Comparison of ENCODE assay signal across 8 cellular contexts in genomic region chr11:3840289-3840869, GRCh38. TPM values are rescaled to one million over a fixed set of nuclear protein-coding genes. Genes with fewer than 3 reads are reported as not detected.
DNase-seq lines count a peak whose midpoint lies in the region; ATAC-seq and TF ChIP-seq lines count a peak whose summit lies in the region.

No MANE protein-coding gene starts in this region.

- peak overlapping the region; percentile 98 for H3K4me3 Mint-ChIP-seq in activated T-helper 2 cell treated with anti-CD3 and anti-CD28 coated beads, Interferon-gamma antibody, Interleukin-2, Interleukin-4, amounts not matched to agents 10 μg/mL and 5 μg/mL and 100 μg/mL, durations not matched to agents 14 hours and 24 hours and 36 hours (ENCODE audit: low read depth)
- peak overlapping the region; percentile 79 for H3K4me3 Mint-ChIP-seq in glutamatergic neuron (ENCODE audit: unreplicated experiment)

- POLR2A ChIA-PET in IMR-90 (lab: Charles Lee; ENCODE audit: unreplicated experiment), result interaction anchor here (0.6 kb wide), 3 partner anchors 58 to 233 kb away, joined by 3 to 10 read pairs (median 10); no protein-coding TSS in a partner anchor

- CTCF ChIA-PET in IMR-90 (lab: Yijun Ruan, JAX), result interaction anchor here (0.6 to 2.2 kb wide), 5 partner anchors 9 to 232 kb away, joined by 3 to 20 read pairs (median 5); partner anchors contain the start of gene STIM1

- no peak overlapping the region for H2BK20ac ChIP-seq in IMR-90 (ENCODE audit: low read depth, low read length)

- peak overlapping the region; percentile 84 for H3K23ac ChIP-seq in IMR-90 (ENCODE audit: low read depth, low read length)

- H2AK9ac ChIP-seq in IMR-90 (replicated peaks; ENCODE audit: low read depth, low read length, poor library complexity), result peak overlapping the region; percentile 82

- no peak overlapping the region for H2BK15ac ChIP-seq in IMR-90 (ENCODE audit: low read depth, low read length)

- peak overlapping the region; percentile 85 for H3K27ac Mint-ChIP-seq in activated T-helper 2 cell treated with anti-CD3 and anti-CD28 coated beads, Interferon-gamma antibody, Interleukin-2, Interleukin-4, amounts not matched to agents 10 μg/mL and 5 μg/mL and 100 μg/mL, durations not matched to agents 14 hours and 24 hours and 36 hours
- H3K27ac Mint-ChIP-seq in glutamatergic neuron (ENCODE audit: unreplicated experiment), result no peak overlapping the region

- peak overlapping the region; percentile 57; the same call in 1 of the 2 replicates for H4K91ac ChIP-seq in IMR-90 (ENCODE audit: insufficient read depth, low read depth, low read length)

- peak overlapping the region; percentile 81 for H2AFZ ChIP-seq in IMR-90 (replicated peaks; ENCODE audit: low read length, poor library complexity)

- H3K36me3 Mint-ChIP-seq in activated T-helper 2 cell treated with anti-CD3 and anti-CD28 coated beads, Interferon-gamma antibody, Interleukin-2, Interleukin-4, amounts not matched to agents 10 μg/mL and 5 μg/mL and 100 μg/mL, durations not matched to agents 14 hours and 24 hours and 36 hours (ENCODE audit: low read depth), result peaks cover 41% of the 10 kb centered on the region
- H3K36me3 Mint-ChIP-seq in glutamatergic neuron (ENCODE audit: unreplicated experiment), result peaks cover 6% of the 10 kb centered on the region

- peak overlapping the region; percentile 7 for H2BK5ac ChIP-seq in IMR-90 (ENCODE audit: low read depth, low read length, poor library complexity, severe bottlenecking)

- H3K9me3 ChIP-seq in IMR-90 (ENCODE audit: control insufficient read depth, insufficient read depth, low read length), result no peaks in the 10 kb centered on the region

- BruUV-seq in IMR-90 (replicated peaks; lab: Mats Ljungman, UMichigan), result no TSS peak

- in situ Hi-C loops in IMR-90 (cut with MboI; ENCODE audit: low sequenced_read_pairs), result no loop called here

- 0% methylated on average over 13 of the region's 43 CpGs; no CpG with 5 or more reads in 1 of the 2 experiments for WGBS in IMR-90 (ENCODE audit: extremely low coverage in 2 of 2, insufficient read length in 1 of 2), 2 experiments

- H3K79me1 ChIP-seq in IMR-90 (ENCODE audit: low read depth in 1 of 2, low read length in 2 of 2), result peaks cover 28 to 48% of the 10 kb centered on the region in 2 experiments

- peak overlapping the region; percentile 86 for H3K14ac ChIP-seq in IMR-90 (replicated peaks; ENCODE audit: low read depth, low read length)

- peak overlapping the region; percentile 73 for H3K4me2 ChIP-seq in IMR-90 (ENCODE audit: low read depth, low read length)

- TF ChIP-seq RAD21 in IMR-90 (IDR thresholded peaks at IDR 0.05; ENCODE audit: low read length), result no peak

- peak overlapping the region; percentile 74; the same call in 1 of the 2 replicates for H2AK5ac ChIP-seq in IMR-90 (ENCODE audit: low read depth, low read length)

- H4K8ac ChIP-seq in IMR-90 (ENCODE audit: low read depth in 2 of 2, low read length in 2 of 2), result peak overlapping the region in 1 of 2 experiments; percentile 56; a peak in 2 of 4 replicates

- intact Hi-C loops in IMR-90 (cut with micrococcal nuclease), result loop anchor here (5.0 kb wide), 1 partner anchor 43 kb away; the partner anchor contains the start of gene NUP98
- intact Hi-C loops in activated T-helper 2 cell treated with anti-CD3 and anti-CD28 coated beads, Interferon-gamma antibody, Interleukin-2, Interleukin-4, amounts not matched to agents 10 μg/mL and 5 μg/mL and 100 μg/mL, durations not matched to agents 14 hours and 24 hours and 36 hours (cut with micrococcal nuclease), result loop anchor here (2.0 kb wide), 1 partner anchor 44 kb away; the partner anchor contains the start of gene NUP98

- H3K9ac ChIP-seq in IMR-90 (ENCODE audit: low read depth, low read length), result peak overlapping the region; percentile 82

- H3K4me3 ChIP-seq in GM06990 (replicated peaks; ENCODE audit: low read depth, low read length) (peak overlapping the region; percentile 91), IMR-90 (ENCODE audit: insufficient read depth, low read depth, low read length) (peak overlapping the region; percentile 94), retinal pigment epithelial cell (ENCODE audit: low read length) (peak overlapping the region; percentile 74)

- peaks cover 57% of the 10 kb centered on the region for H3K4me1 Mint-ChIP-seq in activated T-helper 2 cell treated with anti-CD3 and anti-CD28 coated beads, Interferon-gamma antibody, Interleukin-2, Interleukin-4, amounts not matched to agents 10 μg/mL and 5 μg/mL and 100 μg/mL, durations not matched to agents 14 hours and 24 hours and 36 hours (ENCODE audit: low read depth)
- H3K4me1 Mint-ChIP-seq in glutamatergic neuron (ENCODE audit: low read depth, unreplicated experiment), result peaks cover 14% of the 10 kb centered on the region

- H3K4ac ChIP-seq in IMR-90 (ENCODE audit: low read depth, low read length), result peak overlapping the region; percentile 75

- peak overlapping the region; percentile 30; the same call in 1 of the 2 replicates for H3K56ac ChIP-seq in IMR-90 (ENCODE audit: extremely low read depth, insufficient read depth, low read length)

- no peak overlapping the region for H4K5ac ChIP-seq in IMR-90 (ENCODE audit: low read depth, low read length)

- dilution Hi-C loops in IMR-90 (cut with HindIII; ENCODE audit: low sequenced_read_pairs, unreplicated experiment), result no loop called here

- H3K36me3 ChIP-seq in GM06990 (ENCODE audit: control insufficient read depth, insufficient read depth, low read length) (peaks cover 3% of the 10 kb centered on the region; the same call in 1 of the 2 replicates), IMR-90 (ENCODE audit: control insufficient read depth, insufficient read depth, low read length) (0 out of 2 replicates have a peak, but pooled peaks cover 2% of the 10 kb centered on the region)

- no peak overlapping the region for H3K18ac ChIP-seq in IMR-90 (ENCODE audit: low read depth, low read length)

- H3K27ac ChIP-seq in IMR-90 (ENCODE audit: insufficient read depth, low read length), result peak overlapping the region; percentile 60

- H3K9me1 ChIP-seq in IMR-90 (ENCODE audit: insufficient read depth, low read length), result peaks cover 30% of the 10 kb centered on the region

- DNase-seq in GM06990 (ENCODE audit: extremely low read depth, insufficient read length), result peak; percentile 48
- no peak for DNase-seq in IMR-90
- no peak for DNase-seq in activated T-helper 2 cell treated with anti-CD3 and anti-CD28 coated beads, Interferon-gamma antibody, Interleukin-2, Interleukin-4, amounts not matched to agents 10 μg/mL and 5 μg/mL and 100 μg/mL, durations not matched to agents 14 hours and 24 hours and 36 hours (ENCODE audit: low spot score)
- DNase-seq in glutamatergic neuron, result peak; percentile 70
- DNase-seq in retinal pigment epithelial cell (ENCODE audit: low read depth), result no peak
- no peak for DNase-seq in middle frontal gyrus (ENCODE audit: extremely low spot score, low spot score)
- no peak for DNase-seq in SKM-1 treated with dmso at 0.1 percent for 144 hours (lab: John Stamatoyannopoulos, UW; ENCODE audit: unreplicated experiment)

- TF ChIP-seq POLR2A in IMR-90 (IDR thresholded peaks at IDR 0.05; ENCODE audit: low read depth, low read length), result no peak

- no peaks in the 10 kb centered on the region for H3K27me3 Mint-ChIP-seq in activated T-helper 2 cell treated with anti-CD3 and anti-CD28 coated beads, Interferon-gamma antibody, Interleukin-2, Interleukin-4, amounts not matched to agents 10 μg/mL and 5 μg/mL and 100 μg/mL, durations not matched to agents 14 hours and 24 hours and 36 hours (ENCODE audit: low read depth)
- peaks cover 12% of the 10 kb centered on the region for H3K27me3 Mint-ChIP-seq in glutamatergic neuron (ENCODE audit: unreplicated experiment)

- peaks cover 48% of the 10 kb centered on the region for H4K20me1 ChIP-seq in IMR-90 (ENCODE audit: insufficient read depth, low read length)

- peaks cover 19% of the 10 kb centered on the region for H3K4me1 ChIP-seq in IMR-90 (ENCODE audit: control insufficient read depth, insufficient read depth, low read length)

- no peaks in the 10 kb centered on the region for H3K9me3 Mint-ChIP-seq in activated T-helper 2 cell treated with anti-CD3 and anti-CD28 coated beads, Interferon-gamma antibody, Interleukin-2, Interleukin-4, amounts not matched to agents 10 μg/mL and 5 μg/mL and 100 μg/mL, durations not matched to agents 14 hours and 24 hours and 36 hours
- H3K9me3 Mint-ChIP-seq in glutamatergic neuron (ENCODE audit: unreplicated experiment), result peaks cover 11% of the 10 kb centered on the region

- no peak for TF ChIP-seq CTCF in GM06990 (IDR thresholded peaks at IDR 0.05; ENCODE audit: insufficient read depth, low read length, poor library complexity, severe bottlenecking)
- no peak for TF ChIP-seq CTCF in IMR-90 (conservative IDR thresholded peaks at IDR 0.05; ENCODE audit: low read depth, low read length)
- TF ChIP-seq CTCF in glutamatergic neuron (IDR thresholded peaks at IDR 0.05; ENCODE audit: partially characterized antibody, unreplicated experiment), result no peak
- TF ChIP-seq CTCF in retinal pigment epithelial cell (conservative IDR thresholded peaks at IDR 0.05; ENCODE audit: low read depth, low read length), result no peak

- no peak overlapping the region for H2BK120ac ChIP-seq in IMR-90 (ENCODE audit: low read depth, low read length)

- ATAC-seq in IMR-90 (ENCODE audit: low read depth) (peak; percentile 47), GM21825 (IDR thresholded peaks at IDR 0.05; ENCODE audit: unreplicated experiment) (no peak)

- H3K27me3 ChIP-seq in GM06990 (replicated peaks; ENCODE audit: control insufficient read depth, insufficient read depth, low read length), result no peaks in the 10 kb centered on the region
- H3K27me3 ChIP-seq in IMR-90 (ENCODE audit: control insufficient read depth, insufficient read depth, low read length), result no peaks in the 10 kb centered on the region

RNA-seq across cellular contexts. Expression of gene RHOG, which starts 0.4 kb away (rescaled TPM):
- total RNA-seq in IMR-90 (2012; rRNA removed) (16.3 and 20.6 TPM in 2 replicates), glutamatergic neuron (ENCODE audit: unreplicated experiment) (6.6 TPM)
- polyA plus RNA-seq in IMR-90 (2012; rRNA removed), result 106 and 114 TPM in 2 replicates
- polyA plus RNA-seq in IMR-90 (2012; cell fraction: cytosol; rRNA removed), result 41.7 and 123 TPM in 2 replicates
- 16.5 and 40.2 TPM in 2 replicates for polyA plus RNA-seq in IMR-90 (2012; cell fraction: nucleus; rRNA removed; ENCODE audit: low replicate concordance)
- 174 and 177 TPM in 2 replicates for total RNA-seq in activated T-helper 2 cell treated with anti-CD3 and anti-CD28 coated beads, Interferon-gamma antibody, Interleukin-2, Interleukin-4, amounts not matched to agents 10 μg/mL and 5 μg/mL and 100 μg/mL, durations not matched to agents 14 hours and 24 hours and 36 hours

RNA-seq across cellular contexts. Expression of gene STIM1, which starts 15.1 kb away (rescaled TPM):
- total RNA-seq in IMR-90 (2012; rRNA removed), result 13.9 and 17.9 TPM in 2 replicates
- polyA plus RNA-seq in IMR-90 (2012; rRNA removed), result 19.2 and 23.0 TPM in 2 replicates
- 24.2 and 28.5 TPM in 2 replicates for polyA plus RNA-seq in IMR-90 (2012; cell fraction: cytosol; rRNA removed)
- 34.8 and 44.6 TPM in 2 replicates for polyA plus RNA-seq in IMR-90 (2012; cell fraction: nucleus; rRNA removed; ENCODE audit: low replicate concordance)
- 77.6 and 78.0 TPM in 2 replicates for total RNA-seq in activated T-helper 2 cell treated with anti-CD3 and anti-CD28 coated beads, Interferon-gamma antibody, Interleukin-2, Interleukin-4, amounts not matched to agents 10 μg/mL and 5 μg/mL and 100 μg/mL, durations not matched to agents 14 hours and 24 hours and 36 hours
- 9.6 TPM for total RNA-seq in glutamatergic neuron (ENCODE audit: unreplicated experiment)

RNA-seq across cellular contexts. Expression of gene PGAP2, which starts 32.0 kb away (rescaled TPM):
- total RNA-seq in IMR-90 (2012; rRNA removed) (10.6 TPM in 2 replicates), glutamatergic neuron (ENCODE audit: unreplicated experiment) (20.0 TPM)
- polyA plus RNA-seq in IMR-90 (2012; rRNA removed), result 31.3 and 36.7 TPM in 2 replicates
- polyA plus RNA-seq in IMR-90 (2012; cell fraction: cytosol; rRNA removed), result 22.4 and 36.8 TPM in 2 replicates
- 74.5 and 92.9 TPM in 2 replicates for polyA plus RNA-seq in IMR-90 (2012; cell fraction: nucleus; rRNA removed; ENCODE audit: low replicate concordance)
- 23.8 and 30.3 TPM in 2 replicates for total RNA-seq in activated T-helper 2 cell treated with anti-CD3 and anti-CD28 coated beads, Interferon-gamma antibody, Interleukin-2, Interleukin-4, amounts not matched to agents 10 μg/mL and 5 μg/mL and 100 μg/mL, durations not matched to agents 14 hours and 24 hours and 36 hours

RNA-seq across cellular contexts. Expression of gene NUP98, which starts 43.0 kb away (rescaled TPM):
- 138 and 145 TPM in 2 replicates for total RNA-seq in IMR-90 (2012; rRNA removed)
- polyA plus RNA-seq in IMR-90 (2012; rRNA removed), result 103 and 105 TPM in 2 replicates
- polyA plus RNA-seq in IMR-90 (2012; cell fraction: cytosol; rRNA removed), result 69.7 and 79.4 TPM in 2 replicates
- 137 and 211 TPM in 2 replicates for polyA plus RNA-seq in IMR-90 (2012; cell fraction: nucleus; rRNA removed; ENCODE audit: low replicate concordance)
- 123 and 131 TPM in 2 replicates for total RNA-seq in activated T-helper 2 cell treated with anti-CD3 and anti-CD28 coated beads, Interferon-gamma antibody, Interleukin-2, Interleukin-4, amounts not matched to agents 10 μg/mL and 5 μg/mL and 100 μg/mL, durations not matched to agents 14 hours and 24 hours and 36 hours
- total RNA-seq in glutamatergic neuron (ENCODE audit: unreplicated experiment), result 49.6 TPM

Comparison
In these comparisons a context has a peak if more than half of its experiments do, and no peak if none do; other contexts are left out.
1. DNase-seq: peak in GM06990 (single experiment) and glutamatergic neuron (single experiment); none in IMR-90 (single experiment), activated T-helper 2 cell treated with anti-CD3 and anti-CD28 coated beads, Interferon-gamma antibody, Interleukin-2, Interleukin-4, amounts not matched to agents 10 μg/mL and 5 μg/mL and 100 μg/mL, durations not matched to agents 14 hours and 24 hours and 36 hours (single experiment), retinal pigment epithelial cell (single experiment), middle frontal gyrus (single experiment) and SKM-1 treated with dmso at 0.1 percent for 144 hours (single experiment).
2. Peak in every context shown above with its lines, with median percentiles within 50 percentile points of each other: H3K4me3 ChIP-seq.